ENCODE assay signal across 18 cellular contexts in genomic region chr16:88885693-88886253, GRCh38. TPM values are rescaled to one million over a fixed set of nuclear protein-coding genes. Genes with fewer than 3 reads are reported as not detected.
"Had no signal": no experiment of that assay in that cellular context is flagged by ENCODE, and none has a peak within 500 bp of the region (broad histone marks: within the 10 kb centered on the region; RNA-seq: fewer than 3 reads in every experiment).

No MANE protein-coding gene starts in this region.

- ATAC-seq: activated CD8-positive, alpha-beta T cell treated with anti-CD3 and anti-CD28 coated beads, Interleukin-2, amount 10 ng/mL, durations not matched to agents 7 days and 5 days; mucosa of descending colon; T-cell had no signal

- H3K4me3 ChIP-seq: esophagus muscularis mucosa, lower lobe of right lung, mucosa of descending colon, thoracic aorta had no signal

- H3K36me3 ChIP-seq: thoracic aorta had no signal

- H3K9me3 ChIP-seq: esophagus muscularis mucosa, lower lobe of right lung, mucosa of descending colon, thoracic aorta had no signal

- DNase-seq: activated CD4-positive, alpha-beta T cell treated with anti-CD3 and anti-CD28 coated beads for 1 hour; activated CD4-positive, alpha-beta T cell treated with anti-CD3 and anti-CD28 coated beads, Interleukin-2, amount 50 U/mL, for 1 hour; activated CD8-positive, alpha-beta T cell treated with anti-CD3 and anti-CD28 coated beads, Interleukin-2, amount 10 ng/mL, durations not matched to agents 7 days and 5 days; activated gamma-delta T cell treated with Interleukin-2 at 50 U/mL for 16 hours; aorta; lower lobe of right lung; mesendoderm; mucosa of descending colon; nephron progenitor cell; stimulated activated CD4-positive, alpha-beta T cell treated with anti-CD3 and anti-CD28 coated beads, Interleukin-4, amount 100 ng/mL, for 24 hours; stimulated activated naive CD4-positive, alpha-beta T cell treated with Interleukin-2 at 50 U/mL for 16 hours; T-cell had no signal

- H3K27ac ChIP-seq: thoracic aorta had no signal

RNA-seq across cellular contexts. Expression of gene PABPN1L, which starts 19.3 kb away (rescaled TPM):
- total RNA-seq: activated CD8-positive, alpha-beta T cell treated with anti-CD3 and anti-CD28 coated beads, Interleukin-2, amount 10 ng/mL, durations not matched to agents 7 days and 5 days; activated T-helper 1 cell treated with anti-CD3 and anti-CD28 coated beads, Interleukin-12 subunit alpha, Interleukin-12 subunit beta, Interleukin-2, Interleukin-4 antibody, amounts not matched to agents 30 ng/mL and 10 ng/mL and 1 ng/mL, durations not matched to agents 14 hours and 24 hours and 36 hours; aorta; esophagus muscularis mucosa; frontal cortex; lower lobe of right lung; mucosa of descending colon; renal cortical epithelial cell; T-cell; thoracic aorta; urinary bladder had no signal
- polyA plus RNA-seq: aorta, urinary bladder had no signal
